Comparison of ENCODE assay signal across 24 cellular contexts in genomic region chr7:73356176-73356575, GRCh38. TPM values are rescaled to one million over a fixed set of nuclear protein-coding genes. Genes with fewer than 3 reads are reported as not detected.
"Had no signal": no experiment of that assay in that cellular context is flagged by ENCODE, and none has a peak within 500 bp of the region (broad histone marks: within the 10 kb centered on the region; RNA-seq: fewer than 3 reads in every experiment).

No MANE protein-coding gene starts in this region.

- H3K9ac ChIP-seq: KMS-11 had no signal

- H3K27me3 ChIP-seq: SJSA1 had no signal

- DNase-seq: IMR-90, Kasumi-1, MM.1S, NCI-H1092 treated with DMSO at 0.1 percent for 48 hours, NCI-H1436, NCI-H187, NCI-H2029, NCI-H2081 treated with DMSO at 0.1 percent for 48 hours, NCI-H2171, NCI-H226, NCI-H446, NCI-H510A, NCI-H524 treated with DMSO at 0.1 percent for 48 hours, NCI-H69, NCI-H774, Right ventricle myocardium superior, RPMI8226, SIG-M5 had no signal

- H3K4me2 ChIP-seq: KMS-11 had no signal

- H3K36me3 ChIP-seq: SJSA1 had no signal

- H3K9me3 ChIP-seq: SJSA1 had no signal

- FAIRE-seq: RCC 7860 had no signal

- H3K4me3 ChIP-seq: SJSA1, SK-N-MC had no signal

- H3K27ac ChIP-seq: KMS-11, SJSA1, SK-N-MC had no signal

RNA-seq across cellular contexts. Expression of gene FKBP6, which starts 28.2 kb away (rescaled TPM):
- total RNA-seq: HT-29, IMR-90, M059J, Right ventricle myocardium superior, SJSA1 had no signal
- polyA plus RNA-seq: IMR-90 had no signal

RNA-seq across cellular contexts. Expression of gene TRIM50, which starts 28.3 kb away (rescaled TPM):
- total RNA-seq: HT-29, IMR-90, M059J, SJSA1 had no signal
- polyA plus RNA-seq: IMR-90 had no signal
